19 cellular contexts compared by ENCODE assay signal in genomic region chr14:25757364-25757763, GRCh38.
"Had no signal": no experiment of that assay in that cellular context is flagged by ENCODE, and none has a peak within 500 bp of the region (broad histone marks: within the 10 kb centered on the region; RNA-seq: fewer than 3 reads in every experiment).

No MANE protein-coding gene starts in this region.

- H3K27me3 ChIP-seq: dorsolateral prefrontal cortex, neutrophil, pancreas, right lobe of liver, suprapubic skin, transverse colon, upper lobe of right lung, vagina had no signal

- H3K27ac ChIP-seq: dorsolateral prefrontal cortex, lower lobe of right lung, neutrophil, pancreas, right lobe of liver, suprapubic skin, transverse colon, upper lobe of right lung, vagina had no signal

- H3K9me3 ChIP-seq: lower lobe of right lung, neutrophil, pancreas, right lobe of liver, suprapubic skin, transverse colon, upper lobe of right lung, vagina had no signal

- H3K4me3 ChIP-seq: dorsolateral prefrontal cortex, lower lobe of right lung, pancreas, right lobe of liver, suprapubic skin, transverse colon, upper lobe of right lung, vagina had no signal

- H3K36me3 ChIP-seq: lower lobe of right lung, neutrophil, pancreas, right lobe of liver, suprapubic skin, transverse colon, upper lobe of right lung, vagina had no signal

- H3K4me1 ChIP-seq: lower lobe of right lung, pancreas, right lobe of liver, suprapubic skin, transverse colon, upper lobe of right lung, vagina had no signal

- DNase-seq: dorsolateral prefrontal cortex; effector CD4-positive, alpha-beta T cell; left ventricle myocardium superior; lower lobe of right lung; naive thymus-derived CD8-positive, alpha-beta T cell; nephron progenitor cell; pancreas; right lobe of liver; small intestine; stimulated activated CD4-positive, alpha-beta T cell treated with anti-CD3 and anti-CD28 coated beads, Interleukin-15, amount 100 ng/mL, for 24 hours; stimulated activated CD4-positive, alpha-beta T cell treated with anti-CD3 and anti-CD28 coated beads, Interleukin-4, amount 100 ng/mL, for 1 hour; stimulated activated CD8-positive, alpha-beta memory T cell treated with anti-CD3 and anti-CD28 coated beads, Interleukin-4, amount 100 ng/mL, for 48 hours; stimulated activated naive CD4-positive, alpha-beta T cell; stimulated activated naive CD8-positive, alpha-beta T cell treated with anti-CD3 and anti-CD28 coated beads, Interleukin-15, amount 100 ng/mL, for 72 hours; transverse colon; upper lobe of right lung had no signal

- ATAC-seq: left ventricle myocardium superior; lower lobe of right lung; naive thymus-derived CD8-positive, alpha-beta T cell; pancreas; right lobe of liver; stimulated activated naive CD8-positive, alpha-beta T cell treated with anti-CD3 and anti-CD28 coated beads, Interleukin-15, amount 100 ng/mL, for 72 hours; upper lobe of right lung had no signal
